29 cellular contexts compared by ENCODE assay signal in the genomic region with DNA sequence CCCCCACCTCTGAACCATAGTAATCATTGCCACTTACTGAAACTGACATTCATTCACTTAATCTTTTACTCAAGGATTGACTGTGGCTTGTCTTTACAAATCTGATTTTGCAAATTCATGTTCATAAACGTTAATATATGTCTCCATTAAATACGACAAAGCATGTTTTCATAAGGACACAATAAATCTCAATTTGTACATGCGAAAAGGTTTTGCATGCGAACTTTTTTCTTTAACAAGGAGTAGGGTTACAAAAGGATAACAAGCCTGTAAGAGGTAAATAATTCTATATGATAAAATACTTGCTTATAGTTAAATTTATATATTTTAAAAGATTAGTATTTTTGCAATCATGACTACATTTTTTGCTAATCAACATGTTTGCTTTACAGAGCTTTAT.
DNase-seq lines count a peak whose midpoint lies in the region; TF ChIP-seq lines count a peak whose summit lies in the region.
"Had no signal": no experiment of that assay in that cellular context is flagged by ENCODE, and none has a peak within 500 bp of the region (broad histone marks: within the 10 kb centered on the region; RNA-seq: fewer than 3 reads in every experiment).

No MANE protein-coding gene starts in this region.

- POLR2A ChIA-PET in HEK293 (lab: Yijun Ruan, JAX): no interaction called here
- POLR2A ChIA-PET in HEK293T (lab: Yijun Ruan, JAX): no interaction called here

- no peak overlapping the region for H3K27ac ChIP-seq in HEK293 (ENCODE audit: extremely low read depth, low read depth, low read length)
- H3K27ac ChIP-seq: 22Rv1; A549; BLaER1; BLaER1 treated with 17β-estradiol and CSF1 and Interleukin-3, amounts not matched to agents 10 nM and 100 nM; C4-2B had no signal

- H3K9me3 ChIP-seq in HEK293 (ENCODE audit: control insufficient read depth, insufficient read depth, low read depth, low read length): no peaks in the 10 kb centered on the region
- H3K9me3 ChIP-seq in MG63: no peaks in the 10 kb centered on the region
- H3K9me3 ChIP-seq: A549, BE2C, BLaER1, Caco-2 had no signal

- DNase-seq in HEK293T (ENCODE audit: extremely low spot score) (no peak), MG63 (no peak)
- DNase-seq in stimulated activated CD4-positive, alpha-beta T cell treated with anti-CD3 and anti-CD28 coated beads, Interleukin-12 subunit alpha, Interleukin-12 subunit beta, amount 100 ng/mL, for 4 hours: no peak
- DNase-seq: 8988T; ACHN; AML-193; BE2C; C1 segment of cervical spinal cord; Caco-2; Calu3; CD4-positive, alpha-beta memory T cell; CD4-positive, alpha-beta T cell; CD4-positive, CD25-positive, alpha-beta regulatory T cell; CD8-positive, alpha-beta memory T cell; CD8-positive, alpha-beta T cell; COR-L47; DMS 273 treated with DMSO at 0.1 percent for 48 hours; DMS153; DMS53; DMS79; DMS79 treated with DMSO at 0.1 percent for 48 hours; DND-41; EL had no signal

- no peak for TF ChIP-seq CTCF in HEK293 (tag by site-specific recombination; IDR thresholded peaks at IDR 0.05)

- H3K36me3 ChIP-seq in HEK293 (ENCODE audit: control insufficient read depth in 2 of 2, insufficient read depth in 1 of 2, low read length in 2 of 2): no peaks in the 10 kb centered on the region
- H3K36me3 ChIP-seq in MG63: no peaks in the 10 kb centered on the region
- H3K36me3 ChIP-seq: BE2C; BLaER1; BLaER1 treated with 17β-estradiol and CSF1 and Interleukin-3, amounts not matched to agents 10 nM and 100 nM had no signal

- H3K27me3 ChIP-seq in MG63: no peaks in the 10 kb centered on the region
- H3K27me3 ChIP-seq: BE2C; BLaER1; BLaER1 treated with 17β-estradiol and CSF1 and Interleukin-3, amounts not matched to agents 10 nM and 100 nM had no signal

- H3K4me3 ChIP-seq in HEK293 (ENCODE audit: low read depth, low read length) (no peak overlapping the region), MG63 (no peak overlapping the region)
- H3K4me3 ChIP-seq: A549; BLaER1; BLaER1 treated with 17β-estradiol and CSF1 and Interleukin-3, amounts not matched to agents 10 nM and 100 nM had no signal

- H3K4me1 ChIP-seq in HEK293 (ENCODE audit: control insufficient read depth, insufficient read depth, low read length): peaks cover 15% of the 10 kb centered on the region
- H3K4me1 ChIP-seq: A549; BE2C; BLaER1; BLaER1 treated with 17β-estradiol and CSF1 and Interleukin-3, amounts not matched to agents 10 nM and 100 nM; Caco-2 had no signal

- CTCF ChIA-PET in HEK293 (lab: Yijun Ruan, JAX) (no interaction called here), HEK293T (lab: Yijun Ruan, JAX) (no interaction called here)

TF ChIP-seq in HEK293, 187 proteins besides CTCF, POLR2A, EP300 and RAD21:
- TF ChIP-seq ZNF133 (tag by site-specific recombination; IDR thresholded peaks at IDR 0.05): no peak
- TF ChIP-seq, protein P1, sequence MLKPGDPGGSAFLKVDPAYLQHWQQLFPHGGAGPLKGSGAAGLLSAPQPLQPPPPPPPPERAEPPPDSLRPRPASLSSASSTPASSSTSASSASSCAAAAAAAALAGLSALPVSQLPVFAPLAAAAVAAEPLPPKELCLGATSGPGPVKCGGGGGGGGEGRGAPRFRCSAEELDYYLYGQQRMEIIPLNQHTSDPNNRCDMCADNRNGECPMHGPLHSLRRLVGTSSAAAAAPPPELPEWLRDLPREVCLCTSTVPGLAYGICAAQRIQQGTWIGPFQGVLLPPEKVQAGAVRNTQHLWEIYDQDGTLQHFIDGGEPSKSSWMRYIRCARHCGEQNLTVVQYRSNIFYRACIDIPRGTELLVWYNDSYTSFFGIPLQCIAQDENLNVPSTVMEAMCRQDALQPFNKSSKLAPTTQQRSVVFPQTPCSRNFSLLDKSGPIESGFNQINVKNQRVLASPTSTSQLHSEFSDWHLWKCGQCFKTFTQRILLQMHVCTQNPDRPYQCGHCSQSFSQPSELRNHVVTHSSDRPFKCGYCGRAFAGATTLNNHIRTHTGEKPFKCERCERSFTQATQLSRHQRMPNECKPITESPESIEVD (tag by site-specific recombination; IDR thresholded peaks at IDR 0.05): peak; percentile 70

TF ChIP-seq in HEK293T, 16 proteins besides CTCF, POLR2A, EP300 and RAD21:
- TF ChIP-seq ELF4 (IDR thresholded peaks at IDR 0.05): no peak
- TF ChIP-seq PKNOX1 (IDR thresholded peaks at IDR 0.05): peak; percentile 57
- TF ChIP-seq BHLHE40 (IDR thresholded peaks at IDR 0.05; ENCODE audit: borderline replicate concordance): no peak
- TF ChIP-seq HDGF (IDR thresholded peaks at IDR 0.05; ENCODE audit: borderline replicate concordance): no peak
- peak; percentile 75; the same call in 1 of the 2 replicates for TF ChIP-seq ARNT (IDR thresholded peaks at IDR 0.05)
